In genomic region chr17:42387221-42387657, GRCh38 we compare ENCODE assay signal across 8 cellular contexts. TPM values are rescaled to one million over a fixed set of nuclear protein-coding genes. Genes with fewer than 3 reads are reported as not detected.
DNase-seq lines count a peak whose midpoint lies in the region; ATAC-seq, FAIRE-seq and TF ChIP-seq lines count a peak whose summit lies in the region.

No MANE protein-coding gene starts in this region.

- no peaks in the 10 kb centered on the region for H3K27me3 Mint-ChIP-seq in WTC11 (ENCODE audit: low read depth)

- no peaks in the 10 kb centered on the region for H3K9me3 Mint-ChIP-seq in WTC11

- H3K9ac ChIP-seq in rectal smooth muscle tissue (ENCODE audit: low read length) = peak overlapping the region; percentile 96

- in situ Hi-C loops in KBM-7 (cut with MboI; ENCODE audit: low pct_unique_long_range_greater_than_20kb, low sequenced_read_pairs) = loop anchor here (10.0 kb wide), 1 partner anchor 52 kb away; no protein-coding TSS in a partner anchor

- peaks cover 48% of the 10 kb centered on the region for H3K4me1 Mint-ChIP-seq in WTC11

- H3K27me3 ChIP-seq in rectal smooth muscle tissue (ENCODE audit: control insufficient read depth, insufficient read depth, low read length) = no peaks in the 10 kb centered on the region

- H3K27ac ChIP-seq in C4-2B (peak overlapping the region; percentile 92), rectal smooth muscle tissue (ENCODE audit: low read depth, low read length) (peak overlapping the region; percentile 99)

- ATAC-seq in WTC11 (no peak), GM19035 (IDR thresholded peaks at IDR 0.05; ENCODE audit: unreplicated experiment) (no peak)

- no peaks in the 10 kb centered on the region for H3K36me3 ChIP-seq in rectal smooth muscle tissue (ENCODE audit: control insufficient read depth, insufficient read depth, low read length)

- H3K36me3 Mint-ChIP-seq in WTC11 = peaks cover 8% of the 10 kb centered on the region

- FAIRE-seq in frontal cortex (lab: Jason Lieb, UNC) = no peak

- DNase-seq in KBM-7 = peak; percentile 61
- no peak for DNase-seq in WTC11 (ENCODE audit: low spot score)
- DNase-seq in foreskin fibroblast = peak; percentile 51 to 69
- no peak for DNase-seq in frontal cortex (ENCODE audit: low spot score in 2 of 2)
- no peak for DNase-seq in ecto neural progenitor cell (ENCODE audit: low spot score)

- H3K27ac Mint-ChIP-seq in WTC11 = peak overlapping the region; percentile 90

- POLR2A ChIA-PET in WTC11 (lab: Charles Lee) = interaction anchor here (0.8 to 2.5 kb wide), 4 partner anchors 9 to 58 kb away, joined by 3 to 11 read pairs (median 4); no protein-coding TSS in a partner anchor

- peak overlapping the region; percentile 89 to 99 for H3K4me3 ChIP-seq in foreskin fibroblast (ENCODE audit: low read depth in 1 of 2, low read length in 2 of 2)
- H3K4me3 ChIP-seq in rectal smooth muscle tissue (ENCODE audit: low read length) = peak overlapping the region; percentile 84

- TF ChIP-seq CTCF in C4-2B (conservative IDR thresholded peaks at IDR 0.05) (no peak), WTC11 (IDR thresholded peaks at IDR 0.05) (no peak), foreskin fibroblast (IDR thresholded peaks at IDR 0.05; ENCODE audit: low read depth, low read length) (no peak)

- CTCF ChIA-PET in WTC11 (lab: Charles Lee) = interaction anchor here (0.6 to 2.9 kb wide), 4 partner anchors 16 to 75 kb away, joined by 3 to 41 read pairs (median 28); no protein-coding TSS in a partner anchor

- H3K4me3 Mint-ChIP-seq in WTC11 = peak overlapping the region; percentile 94

- H3K4me1 ChIP-seq in rectal smooth muscle tissue (ENCODE audit: control insufficient read depth, insufficient read depth, low read length) = peaks cover 3% of the 10 kb centered on the region

TF ChIP-seq in WTC11, 78 proteins besides CTCF, POLR2A, EP300 and RAD21:
- TF ChIP-seq MLX (CRISPR knock-in tag; IDR thresholded peaks at IDR 0.05) = no peak

RNA-seq across cellular contexts. Expression of gene STAT3, which starts 1.0 kb away (rescaled TPM):
- total RNA-seq in WTC11 (2021) = 74.4 to 98.0 TPM (median 74.9 TPM) in 3 replicates
- 26.5 TPM for total RNA-seq in frontal cortex

RNA-seq across cellular contexts. Expression of gene CAVIN1, which starts 35.8 kb away (rescaled TPM):
- 24.6 to 28.4 TPM (median 27.8 TPM) in 3 replicates for total RNA-seq in WTC11 (2021)
- total RNA-seq in frontal cortex = 8.2 TPM

Comparison
In these comparisons a context has a peak if more than half of its experiments do, and no peak if none do; other contexts are left out.
1. DNase-seq: peak in KBM-7 (single experiment) and foreskin fibroblast (2 of 2); none in WTC11 (single experiment), frontal cortex (0 of 2) and ecto neural progenitor cell (single experiment).